24 cellular contexts compared by ENCODE assay signal in genomic region chr2:118875298-118875697, GRCh38. TPM values are rescaled to one million over a fixed set of nuclear protein-coding genes. Genes with fewer than 3 reads are reported as not detected.
"Had no signal": no experiment of that assay in that cellular context is flagged by ENCODE, and none has a peak within 500 bp of the region (broad histone marks: within the 10 kb centered on the region; RNA-seq: fewer than 3 reads in every experiment).

No MANE protein-coding gene starts in this region.

- H3K9me3 ChIP-seq: MG63, SJCRH30 had no signal

- DNase-seq: IMR-90, Karpas-422, KG1, MG63, NCI-H1092 treated with DMSO at 0.1 percent for 48 hours, NCI-H1436, NCI-H187, NCI-H2029, NCI-H2081 treated with DMSO at 0.1 percent for 48 hours, NCI-H2171, NCI-H226, NCI-H446, NCI-H510A, NCI-H524 treated with DMSO at 0.1 percent for 48 hours, NCI-H69, NCI-H774, SHP77 treated with DMSO at 0.1 percent for 48 hours, SJCRH30 had no signal

- H3K36me3 ChIP-seq: MG63, SJCRH30 had no signal

- H3K4me3 ChIP-seq: MG63, SJCRH30 had no signal

- H3K27ac ChIP-seq: RWPE1, SJCRH30 had no signal

- H3K27me3 ChIP-seq: SJCRH30 had no signal

- ATAC-seq: HepG2, Panc1, Right ventricle myocardium inferior, SK-N-SH treated with all-trans-retinoic acid at 6 μM for 48 hours had no signal

- H3K4me1 ChIP-seq: SJCRH30 had no signal

RNA-seq across cellular contexts. Expression of gene EN1, which starts 27.9 kb away (rescaled TPM):
- total RNA-seq: HepG2, HT1080, IMR-90, Right ventricle myocardium inferior, SJCRH30 had no signal
